ENCODE assay signal across 8 cellular contexts in the genomic region with DNA sequence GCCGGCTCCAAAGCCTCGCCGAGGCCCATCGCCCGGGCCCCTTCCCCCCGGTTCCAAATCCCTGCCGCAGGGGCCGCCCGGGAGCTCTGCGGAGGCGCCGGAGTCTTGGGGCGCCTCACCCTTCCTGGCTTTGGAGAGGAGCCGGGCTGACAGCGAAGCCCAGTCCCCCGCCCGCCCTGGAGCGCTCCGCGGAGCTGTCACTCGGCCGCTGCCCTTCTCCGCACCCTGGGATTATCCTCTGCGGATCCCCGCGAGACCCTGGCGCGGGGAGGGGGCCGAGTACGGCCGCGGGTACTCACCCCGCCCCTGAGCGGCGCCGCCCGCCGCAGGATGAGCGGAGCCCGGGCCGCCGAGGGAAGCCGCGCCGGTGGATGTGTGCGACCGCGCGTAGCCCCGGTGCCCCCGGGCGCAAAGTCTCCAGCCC. TPM values are rescaled to one million over a fixed set of nuclear protein-coding genes. Genes with fewer than 3 reads are reported as not detected.
DNase-seq lines count a peak whose midpoint lies in the region; ATAC-seq and TF ChIP-seq lines count a peak whose summit lies in the region.

No MANE protein-coding gene starts in this region.

- H3K4me3 Mint-ChIP-seq in nephron: peak overlapping the region; percentile 86 to 92 (median 89)

- TF ChIP-seq CTCF in nephron (IDR thresholded peaks at IDR 0.05; ENCODE audit: unreplicated experiment in 3 of 3): no peak

- peaks cover 3% of the 10 kb centered on the region for H3K9me3 ChIP-seq in ectodermal cell (ENCODE audit: control insufficient read depth, low read length)

- H3K27ac ChIP-seq in ectodermal cell (ENCODE audit: insufficient read depth, low read depth, low read length, poor library complexity, severe bottlenecking): no peak overlapping the region

- H3K4me1 Mint-ChIP-seq in nephron: no peaks in the 10 kb centered on the region

- 0% methylated on average over 52 of the region's 52 CpGs for WGBS in ectodermal cell, 2 experiments

- H3K27me3 ChIP-seq in ectodermal cell (ENCODE audit: control insufficient read depth, insufficient read depth, low read length, poor library complexity, severe bottlenecking): peaks cover 61% of the 10 kb centered on the region

- no peak overlapping the region for H3K27ac Mint-ChIP-seq in nephron

- H3K36me3 ChIP-seq in ectodermal cell (ENCODE audit: control insufficient read depth, insufficient read depth, low read length): no peaks in the 10 kb centered on the region

- H3K27me3 Mint-ChIP-seq in nephron (ENCODE audit: low read depth): peaks cover 61% of the 10 kb centered on the region

- DNase-seq in Daoy (ENCODE audit: low read depth) (peak; percentile 25), H4 (ENCODE audit: low spot score) (no peak), SKM-1 (lab: John Stamatoyannopoulos, UW; ENCODE audit: unreplicated experiment) (no peak)
- DNase-seq in Jurkat, Clone E6-1 (ENCODE audit: low read depth, low spot score): no peak

- H3K4me1 ChIP-seq in ectodermal cell (ENCODE audit: control insufficient read depth, insufficient read depth, low read length): no peaks in the 10 kb centered on the region

- ATAC-seq in GM21381 (IDR thresholded peaks at IDR 0.05; ENCODE audit: unreplicated experiment): no peak
- no peak for ATAC-seq in HG02973 (IDR thresholded peaks at IDR 0.05; ENCODE audit: unreplicated experiment)

- H3K9me3 Mint-ChIP-seq in nephron: peaks cover 6% of the 10 kb centered on the region

- peak overlapping the region; percentile 37; the same call in 1 of the 2 replicates for H3K4me3 ChIP-seq in Jurkat, Clone E6-1 (ENCODE audit: low read length)
- H3K4me3 ChIP-seq in ectodermal cell (ENCODE audit: insufficient read depth, low read depth, low read length): peak overlapping the region; percentile 64

- H3K36me3 Mint-ChIP-seq in nephron (ENCODE audit: low read depth): no peaks in the 10 kb centered on the region

RNA-seq across cellular contexts. Expression of a gene that starts 0.3 kb away (rescaled TPM):
- 0.65 and 0.86 TPM in 2 replicates for total RNA-seq in Daoy (2014; rRNA removed; shearing (Covaris generic))
- polyA plus RNA-seq in Jurkat, Clone E6-1 (2012; ENCODE audit: insufficient read depth, insufficient read length): 0.88 TPM
- polyA plus RNA-seq in ectodermal cell (2013, experiment 1 of 4): 4.5 TPM
- 2.1 TPM for polyA plus RNA-seq in ectodermal cell (2013, experiment 2 of 4)
- 1.9 TPM for polyA plus RNA-seq in ectodermal cell (2013, experiment 3 of 4)
- polyA plus RNA-seq in ectodermal cell (2013, experiment 4 of 4): 2.8 TPM
- total RNA-seq in H4 (2014; rRNA removed; shearing (Covaris generic)): 0.43 and 1.6 TPM in 2 replicates
